ENCODE assay signal across 1 cellular context in genomic region chr7:28179081-28180030, GRCh38.
TF ChIP-seq lines count a peak whose summit lies in the region.

No MANE protein-coding gene starts in this region.

TF ChIP-seq in H1, 55 proteins besides CTCF, POLR2A, EP300 and RAD21 (continued from another document):
- TF ChIP-seq, protein P1, sequence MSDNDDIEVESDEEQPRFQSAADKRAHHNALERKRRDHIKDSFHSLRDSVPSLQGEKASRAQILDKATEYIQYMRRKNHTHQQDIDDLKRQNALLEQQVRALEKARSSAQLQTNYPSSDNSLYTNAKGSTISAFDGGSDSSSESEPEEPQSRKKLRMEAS (IDR thresholded peaks at IDR 0.05) = peak; percentile 42; the same call in 1 of the 2 replicates
- no peak for TF ChIP-seq FOSL1 (IDR thresholded peaks at IDR 0.05; ENCODE audit: insufficient read depth, low read depth, low read length)
- TF ChIP-seq GTF2F1 (IDR thresholded peaks at IDR 0.05; ENCODE audit: borderline replicate concordance, low read depth, low read length) = no peak
- 0 out of 4 replicates have a peak, but pooled peaks of 1 of the 2 experiments have one; percentile 28 for TF ChIP-seq SIN3A (conservative IDR thresholded peaks at IDR 0.05 in 1 of 2, IDR thresholded peaks at IDR 0.05 in 1 of 2; ENCODE audit: low read depth in 1 of 2, low read length in 2 of 2)
- TF ChIP-seq CBX5 (IDR thresholded peaks at IDR 0.05; ENCODE audit: low read depth, low read length) = no peak
- no peak for TF ChIP-seq KDM1A (IDR thresholded peaks at IDR 0.05; ENCODE audit: borderline replicate concordance, low read length)
